1 cellular context compared by ENCODE assay signal in genomic region chr7:1449951-1450350, GRCh38.
TF ChIP-seq lines count a peak whose summit lies in the region.

No MANE protein-coding gene starts in this region.

TF ChIP-seq in H1, 55 proteins besides CTCF, POLR2A, EP300 and RAD21:
- TF ChIP-seq RXRA (IDR thresholded peaks at IDR 0.05; ENCODE audit: insufficient read depth, low read depth, low read length), result no peak
- TF ChIP-seq CTBP2 (IDR thresholded peaks at IDR 0.05; ENCODE audit: borderline replicate concordance, insufficient read depth, insufficient read length, low read length), result no peak
- no peak for TF ChIP-seq SP4 (IDR thresholded peaks at IDR 0.05; ENCODE audit: low read length)
